Comparison of ENCODE assay signal across 8 cellular contexts in the genomic region with DNA sequence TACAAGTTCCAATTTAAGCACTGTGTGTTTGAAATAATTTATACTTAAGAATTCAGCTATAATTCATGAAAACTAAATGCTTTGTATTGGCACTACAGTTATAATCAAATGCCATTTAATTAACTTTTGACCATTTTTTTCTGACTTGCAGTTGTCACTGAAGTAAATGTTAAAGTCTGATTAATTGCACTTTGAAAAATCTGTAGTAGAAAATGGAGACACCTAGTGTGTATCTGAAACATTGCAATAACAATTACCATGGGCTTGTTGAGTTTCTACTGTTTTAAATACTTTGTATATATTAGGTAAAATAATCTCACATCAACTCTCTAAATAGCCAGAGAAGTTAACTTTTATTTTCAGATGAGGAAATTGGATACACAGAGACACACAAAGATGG.
DNase-seq lines count a peak whose midpoint lies in the region; ATAC-seq, FAIRE-seq and TF ChIP-seq lines count a peak whose summit lies in the region.

No MANE protein-coding gene starts in this region.

- H3K4me3 ChIP-seq in breast epithelium (no peak overlapping the region), H1 (ENCODE audit: extremely low read depth in 1 of 4, insufficient read depth in 2 of 4, low read depth in 3 of 4, low read length in 4 of 4) (no peak overlapping the region), smooth muscle cell (no peak overlapping the region), vagina (no peak overlapping the region)

- H4K20me1 ChIP-seq in H1 (replicated peaks in 1 of 2; ENCODE audit: control insufficient read depth in 1 of 2, insufficient read depth in 2 of 2, low read length in 2 of 2) = no peaks in the 10 kb centered on the region
- H4K20me1 ChIP-seq in smooth muscle cell (ENCODE audit: low read depth) = no peaks in the 10 kb centered on the region

- no peak overlapping the region for H2AK5ac ChIP-seq in H1 (ENCODE audit: low read depth, low read length)

- TF ChIP-seq CTCF in MCF 10A (IDR thresholded peaks at IDR 0.05; ENCODE audit: unreplicated experiment) = peak; percentile 55
- peak in 1 of 3 donors; percentile 36 for TF ChIP-seq CTCF in breast epithelium (IDR thresholded peaks at IDR 0.05)
- TF ChIP-seq CTCF in H1 (IDR thresholded peaks at IDR 0.05; ENCODE audit: control extremely low read depth in 1 of 3, insufficient read depth in 1 of 3, low read depth in 1 of 3, low read length in 3 of 3) = peak in 2 of 3 experiments; percentile 18 to 31; a peak in 2 of 4 replicates
- TF ChIP-seq CTCF in smooth muscle cell (IDR thresholded peaks at IDR 0.05; ENCODE audit: borderline replicate concordance, insufficient read depth, poor library complexity, severe bottlenecking) = peak; percentile 61
- no peak for TF ChIP-seq CTCF in vagina (IDR thresholded peaks at IDR 0.05)

- no peaks in the 10 kb centered on the region for H3K23me2 ChIP-seq in H1 (ENCODE audit: low read depth, low read length)

- H3K27me3 ChIP-seq in breast epithelium (no peaks in the 10 kb centered on the region), H1 (replicated peaks in 1 of 4; ENCODE audit: control insufficient read depth in 3 of 4, extremely low read depth in 1 of 4, insufficient read depth in 3 of 4, low read length in 3 of 4) (no peaks in the 10 kb centered on the region), smooth muscle cell (ENCODE audit: low read depth) (no peaks in the 10 kb centered on the region), vagina (no peaks in the 10 kb centered on the region)

- CTCF ChIA-PET in MCF 10A (lab: Yijun Ruan, JAX) (interaction anchor here (0.7 to 2.8 kb wide), 4 partner anchors 62 to 673 kb away, joined by 3 to 11 read pairs (median 4); no protein-coding TSS in a partner anchor), H1 (lab: Charles Lee; ENCODE audit: partially characterized antibody) (interaction anchor here (0.9 to 8.3 kb wide), 5 partner anchors 11 to 459 kb away, joined by 3 to 44 read pairs (median 4); a partner anchor contains a TSS)

- no peaks in the 10 kb centered on the region for H3K9me3 ChIP-seq in breast epithelium
- no peaks in the 10 kb centered on the region for H3K9me3 ChIP-seq in H1 (ENCODE audit: insufficient read depth in 2 of 2, low read depth in 1 of 2, low read length in 1 of 2)
- no peaks in the 10 kb centered on the region for H3K9me3 ChIP-seq in smooth muscle cell (replicated peaks; ENCODE audit: low read depth)
- H3K9me3 ChIP-seq in vagina = no peaks in the 10 kb centered on the region

- no peak overlapping the region for H4K5ac ChIP-seq in H1 (ENCODE audit: insufficient read length, low read depth, low read length)

- H3K18ac ChIP-seq in H1 (ENCODE audit: extremely low read depth, low read length) = no peak overlapping the region

- H3K27ac Mint-ChIP-seq in MCF 10A (ENCODE audit: low read depth, unreplicated experiment) = no peak overlapping the region

- no peak for FAIRE-seq in H1 (lab: Jason Lieb, UNC)

- no peak overlapping the region for H4K8ac ChIP-seq in H1 (ENCODE audit: extremely low read depth, insufficient read depth, low read length)

- ATAC-seq in HG02678 (IDR thresholded peaks at IDR 0.05; ENCODE audit: unreplicated experiment) = no peak

- H2AFZ ChIP-seq in H1 (ENCODE audit: low read length) (no peak overlapping the region), smooth muscle cell (ENCODE audit: low read depth) (no peak overlapping the region)

- no peaks in the 10 kb centered on the region for H3K4me1 Mint-ChIP-seq in MCF 10A (ENCODE audit: insufficient read depth, unreplicated experiment)

- H3K56ac ChIP-seq in H1 (replicated peaks; ENCODE audit: insufficient read length, low read depth, low read length) = no peak overlapping the region

- H2BK20ac ChIP-seq in H1 (ENCODE audit: low read length) = no peak overlapping the region

- H3K36me3 ChIP-seq in breast epithelium (no peaks in the 10 kb centered on the region), H1 (ENCODE audit: control insufficient read depth in 2 of 4, insufficient read depth in 4 of 4, low read length in 3 of 4) (no peaks in the 10 kb centered on the region), smooth muscle cell (ENCODE audit: low read depth) (no peaks in the 10 kb centered on the region), vagina (no peaks in the 10 kb centered on the region)

- no peak overlapping the region for H2BK12ac ChIP-seq in H1 (ENCODE audit: low read depth, low read length)

- H2BK5ac ChIP-seq in H1 (ENCODE audit: low read depth, low read length) = no peak overlapping the region

- H4K91ac ChIP-seq in H1 (replicated peaks; ENCODE audit: insufficient read length, low read length) = no peak overlapping the region

- H3K79me2 ChIP-seq in H1 (ENCODE audit: control insufficient read depth in 1 of 2, insufficient read depth in 2 of 2, low read length in 2 of 2) = no peaks in the 10 kb centered on the region
- no peaks in the 10 kb centered on the region for H3K79me2 ChIP-seq in smooth muscle cell (ENCODE audit: low read depth)

- no peak overlapping the region for H2BK15ac ChIP-seq in H1 (ENCODE audit: low read length)

- H3K9ac ChIP-seq in H1 (replicated peaks in 1 of 4; ENCODE audit: extremely low read depth in 1 of 4, low read depth in 3 of 4, low read length in 3 of 4) (no peak overlapping the region), smooth muscle cell (ENCODE audit: low read depth) (no peak overlapping the region)

- BruUV-seq in MCF 10A (replicated peaks; lab: Mats Ljungman, UMichigan) = no TSS peak

- H3K27ac ChIP-seq in breast epithelium (no peak overlapping the region), H1 (ENCODE audit: low read depth, low read length) (no peak overlapping the region), smooth muscle cell (ENCODE audit: low read depth) (no peak overlapping the region), vagina (no peak overlapping the region)

- H3F3A ChIP-seq in smooth muscle cell (ENCODE audit: low read depth) = no peaks in the 10 kb centered on the region

- TF ChIP-seq EP300 in H1 (IDR thresholded peaks at IDR 0.05; ENCODE audit: borderline replicate concordance in 1 of 2, low read depth in 2 of 2, low read length in 2 of 2) = no peak

- H2BK120ac ChIP-seq in H1 (replicated peaks; ENCODE audit: low read depth, low read length) = no peak overlapping the region

- intact Hi-C loops in MCF 10A (cut with micrococcal nuclease) = loop anchor here (1.0 to 10.0 kb wide), 3 partner anchors 73 to 669 kb away; no protein-coding TSS in a partner anchor
- intact Hi-C loops in breast epithelium (cut with DNase I; ENCODE audit: low total_unique reads) = no loop called here
- intact Hi-C loops in vagina (cut with DNase I) = no loop called here

- H3K9me3 Mint-ChIP-seq in MCF 10A (ENCODE audit: unreplicated experiment) = no peaks in the 10 kb centered on the region

- DNase-seq in MCF 10A (ENCODE audit: unreplicated experiment) = peak; percentile 30
- no peak for DNase-seq in breast epithelium (ENCODE audit: low spot score in 2 of 2)
- DNase-seq in NCI-H2081 treated with DMSO at 0.1 percent for 48 hours (lab: John Stamatoyannopoulos, UW) = peak; percentile 9
- DNase-seq in H1 (ENCODE audit: low read depth in 1 of 2, low spot score in 2 of 2) = no peak
- DNase-seq in smooth muscle cell (lab: John Stamatoyannopoulos, UW; ENCODE audit: unreplicated experiment) = no peak
- DNase-seq in activated T-cell treated with anti-CD3 and anti-CD28 coated beads for 4 hours = no peak
- DNase-seq in vagina (ENCODE audit: extremely low spot score in 2 of 2) = no peak

- H3K27me3 Mint-ChIP-seq in MCF 10A (ENCODE audit: insufficient read depth, unreplicated experiment) = no peaks in the 10 kb centered on the region

- no peak overlapping the region for H3K4me3 Mint-ChIP-seq in MCF 10A (ENCODE audit: unreplicated experiment)

- no peak overlapping the region for H3K14ac ChIP-seq in H1 (ENCODE audit: insufficient read length)

- POLR2A ChIA-PET in MCF 10A (lab: Yijun Ruan, JAX) = interaction anchor here (0.7 kb wide), 1 partner anchor 1157 kb away, joined by 3 read pairs; no protein-coding TSS in a partner anchor
- POLR2A ChIA-PET in H1 (lab: Charles Lee; ENCODE audit: partially characterized antibody) = no interaction called here

- H3K23ac ChIP-seq in H1 (ENCODE audit: insufficient read length) = no peak overlapping the region

- no peak overlapping the region for H3K4ac ChIP-seq in H1 (replicated peaks; ENCODE audit: insufficient read length, low read depth, low read length)

- TF ChIP-seq RAD21 in H1 (IDR thresholded peaks at IDR 0.05 in 1 of 2, conservative IDR thresholded peaks at IDR 0.05 in 1 of 2; ENCODE audit: low read depth in 2 of 2, low read length in 2 of 2) = peak in 1 of 2 experiments; percentile 53; a peak in 3 of 4 replicates

- H3K4me1 ChIP-seq in breast epithelium (no peaks in the 10 kb centered on the region), H1 (replicated peaks in 1 of 4; ENCODE audit: control insufficient read depth in 3 of 4, insufficient read depth in 4 of 4, low read length in 3 of 4) (no peaks in the 10 kb centered on the region), smooth muscle cell (ENCODE audit: low read depth) (no peaks in the 10 kb centered on the region), vagina (no peaks in the 10 kb centered on the region)

- H3K4me2 ChIP-seq in H1 (ENCODE audit: insufficient read depth in 1 of 2, low read depth in 2 of 2, low read length in 2 of 2) = no peak overlapping the region
- H3K4me2 ChIP-seq in smooth muscle cell = no peak overlapping the region

- TF ChIP-seq POLR2A in breast epithelium (IDR thresholded peaks at IDR 0.05) (no peak), H1 (IDR thresholded peaks at IDR 0.05; ENCODE audit: control extremely low read depth in 1 of 2, low read depth in 2 of 2, low read length in 2 of 2) (no peak), vagina (IDR thresholded peaks at IDR 0.05) (no peak)

- no peaks in the 10 kb centered on the region for H3K36me3 Mint-ChIP-seq in MCF 10A (ENCODE audit: insufficient read depth, unreplicated experiment)

- H3K79me1 ChIP-seq in H1 (ENCODE audit: low read depth, low read length) = no peaks in the 10 kb centered on the region

TF ChIP-seq in H1, 55 proteins besides CTCF, POLR2A, EP300 and RAD21 (continues in another document):
- TF ChIP-seq KDM5A (IDR thresholded peaks at IDR 0.05; ENCODE audit: low read length) = no peak
- no peak for TF ChIP-seq BCL11A (IDR thresholded peaks at IDR 0.05; ENCODE audit: low read depth in 2 of 2, low read length in 2 of 2)
- TF ChIP-seq POU5F1 (IDR thresholded peaks at IDR 0.05; ENCODE audit: low read depth, low read length) = no peak
- no peak for TF ChIP-seq CHD2 (IDR thresholded peaks at IDR 0.05; ENCODE audit: low read length)
- no peak for TF ChIP-seq RFX5 (IDR thresholded peaks at IDR 0.05; ENCODE audit: borderline replicate concordance, low read depth, low read length)
- TF ChIP-seq EGR1 (IDR thresholded peaks at IDR 0.05; ENCODE audit: borderline replicate concordance, low read depth, low read length) = no peak
- TF ChIP-seq RNF2 (IDR thresholded peaks at IDR 0.05; ENCODE audit: borderline replicate concordance, low read depth, low read length, missing control alignments, poor library complexity, severe bottlenecking) = no peak
- no peak for TF ChIP-seq SRF (IDR thresholded peaks at IDR 0.05; ENCODE audit: low read depth, low read length)
- TF ChIP-seq SAP30 (IDR thresholded peaks at IDR 0.05; ENCODE audit: insufficient read depth, insufficient replicate concordance, low read length) = no peak
- no peak for TF ChIP-seq SP4 (IDR thresholded peaks at IDR 0.05; ENCODE audit: low read length)
- no peak for TF ChIP-seq PHF8 (conservative IDR thresholded peaks at IDR 0.05; ENCODE audit: low read depth, low read length)

Comparison
In these comparisons a context has a peak if more than half of its experiments do, and no peak if none do; other contexts are left out.
1. DNase-seq: peak in MCF 10A (single experiment) and NCI-H2081 treated with DMSO at 0.1 percent for 48 hours (single experiment); none in breast epithelium (0 of 2), H1 (0 of 2), smooth muscle cell (single experiment), activated T-cell treated with anti-CD3 and anti-CD28 coated beads for 4 hours (single experiment) and vagina (0 of 2).
2. CTCF ChIP-seq: peak in MCF 10A (single experiment), H1 (2 of 3) and smooth muscle cell (single experiment); none in vagina (0 of 3).